In genomic region chr12:21992823-21993222, GRCh38 we compare ENCODE assay signal across 9 cellular contexts. TPM values are rescaled to one million over a fixed set of nuclear protein-coding genes. Genes with fewer than 3 reads are reported as not detected.
A peak's percentile ranks its signal among the peaks of the same experiment; 100 is the strongest.
DNase-seq lines count a peak whose midpoint lies in the region; ATAC-seq, FAIRE-seq and TF ChIP-seq lines count a peak whose summit lies in the region.
"Had no signal": no experiment of that assay in that cellular context is flagged by ENCODE, and none has a peak within 500 bp of the region (broad histone marks: within the 10 kb centered on the region; RNA-seq: fewer than 3 reads in every experiment).

No MANE protein-coding gene starts in this region.

- H3K4me3 ChIP-seq in mucosa of descending colon: no peak overlapping the region

- no peaks in the 10 kb centered on the region for H3K9me3 ChIP-seq in mucosa of descending colon

- DNase-seq in NOMO-1 treated with dmso at 0.1 percent for 144 hours (lab: John Stamatoyannopoulos, UW; ENCODE audit: unreplicated experiment) (peak; percentile 76), mucosa of descending colon (peak in 1 of 3 donors; percentile 73), D721Med (ENCODE audit: insufficient read length, low spot score) (no peak), foreskin melanocyte (no peak), NCI-H2171 treated with DMSO at 0.1 percent for 48 hours (lab: John Stamatoyannopoulos, UW) (no peak)
- DNase-seq: NCI-H187 treated with DMSO at 0.1 percent for 48 hours; stimulated activated CD4-positive, alpha-beta T cell treated with anti-CD3 and anti-CD28 coated beads, Interleukin-4, amount 100 ng/mL, for 1 hour had no signal

- no peaks in the 10 kb centered on the region for H3K4me1 ChIP-seq in mucosa of descending colon (ENCODE audit: low read depth)

- TF ChIP-seq CTCF in mucosa of descending colon (IDR thresholded peaks at IDR 0.05) (no peak), D721Med (IDR thresholded peaks at IDR 0.05; ENCODE audit: insufficient read depth, missing control alignments) (no peak)

- FAIRE-seq in D721Med (lab: Jason Lieb, UNC): no peak

- intact Hi-C loops in mucosa of descending colon (cut with DNase I, micrococcal nuclease): loop anchor here (5.0 to 10.0 kb wide), 2 partner anchors 298 to 301 kb away; no protein-coding TSS in a partner anchor

- H3K36me3 ChIP-seq in mucosa of descending colon (ENCODE audit: low read depth): no peaks in the 10 kb centered on the region

- ATAC-seq in GM19025 (IDR thresholded peaks at IDR 0.05; ENCODE audit: low read depth, unreplicated experiment): peak; percentile 95
- ATAC-seq in HG02763 (IDR thresholded peaks at IDR 0.05; ENCODE audit: unreplicated experiment): peak; percentile 85
- peak; percentile 95 for ATAC-seq in mucosa of descending colon

RNA-seq across cellular contexts. Expression of gene ABCC9, which starts 51.6 kb away (rescaled TPM):
- 10 to 100 TPM in 1 of 3 donors, 1 to 10 TPM in 1, under 1 TPM in 1; 0.67 to 60.6 (median 7.3) TPM for total RNA-seq in mucosa of descending colon

RNA-seq across cellular contexts. Expression of gene CMAS, which starts 53.2 kb away (rescaled TPM):
- 100 to 1,000 TPM in 2 of 3 donors, 10 to 100 TPM in 1; 70.1 to 139 (median 121) TPM for total RNA-seq in mucosa of descending colon
